2 cellular contexts compared by ENCODE assay signal in genomic region chr10:26457088-26457487, GRCh38.
TF ChIP-seq lines count a peak whose summit lies in the region.

No MANE protein-coding gene starts in this region.

TF ChIP-seq in GM12878, 131 proteins besides CTCF, POLR2A, EP300 and RAD21 (continued from another document and continues in another):
- TF ChIP-seq CREM (IDR thresholded peaks at IDR 0.05; ENCODE audit: low read depth) = 0 out of 2 replicates have a peak, but pooled peaks have one; percentile 24
- TF ChIP-seq SMAD5 (IDR thresholded peaks at IDR 0.05; ENCODE audit: low read depth) = no peak
- no peak for TF ChIP-seq MYB (IDR thresholded peaks at IDR 0.05; ENCODE audit: borderline replicate concordance, low read depth, low read length)
- TF ChIP-seq PKNOX1 (IDR thresholded peaks at IDR 0.05) = no peak
- no peak for TF ChIP-seq BCLAF1 (IDR thresholded peaks at IDR 0.05)
- TF ChIP-seq MEF2B (IDR thresholded peaks at IDR 0.05; ENCODE audit: partially characterized antibody, poor library complexity, severe bottlenecking) = peak; percentile 20
- no peak; the same call in 1 of the 2 replicates for TF ChIP-seq RELB (IDR thresholded peaks at IDR 0.05; ENCODE audit: low read depth)
- no peak for TF ChIP-seq ETV6 (conservative IDR thresholded peaks at IDR 0.05 in 1 of 2, IDR thresholded peaks at IDR 0.05 in 1 of 2; ENCODE audit: borderline replicate concordance in 1 of 2, low read depth in 1 of 2)
- TF ChIP-seq NR2C2 (IDR thresholded peaks at IDR 0.05; ENCODE audit: borderline replicate concordance, control insufficient read depth, insufficient read length, low read depth) = no peak
- TF ChIP-seq BMI1 (IDR thresholded peaks at IDR 0.05; ENCODE audit: borderline replicate concordance) = no peak
- no peak for TF ChIP-seq CHD4 (IDR thresholded peaks at IDR 0.05)
- TF ChIP-seq EZH2 (IDR thresholded peaks at IDR 0.05; ENCODE audit: borderline replicate concordance, control insufficient read depth, low read depth, low read length) = no peak
- no peak for TF ChIP-seq IRF5 (IDR thresholded peaks at IDR 0.05; ENCODE audit: borderline replicate concordance)
- TF ChIP-seq ATF7 (IDR thresholded peaks at IDR 0.05; ENCODE audit: low read depth) = peak; percentile 38; the same call in 1 of the 2 replicates
- no peak for TF ChIP-seq CREB1 (IDR thresholded peaks at IDR 0.05; ENCODE audit: low read depth)
- no peak; the same call in 1 of the 2 replicates for TF ChIP-seq SMC3 (IDR thresholded peaks at IDR 0.05; ENCODE audit: borderline replicate concordance, low read length)
- TF ChIP-seq SUPT20H (IDR thresholded peaks at IDR 0.05; ENCODE audit: borderline replicate concordance, control insufficient read depth, low read depth, low read length) = no peak

TF ChIP-seq in WTC11, 78 proteins besides CTCF, POLR2A, EP300 and RAD21 (continued from another document):
- TF ChIP-seq PRDM15 (CRISPR knock-in tag; IDR thresholded peaks at IDR 0.05) (no peak), ATF2 (CRISPR knock-in tag; IDR thresholded peaks at IDR 0.05; ENCODE audit: borderline replicate concordance, low read depth) (no peak)
